ENCODE assay signal across 17 cellular contexts in genomic region chr10:121510201-121510771, GRCh38.
DNase-seq lines count a peak whose midpoint lies in the region; ATAC-seq and TF ChIP-seq lines count a peak whose summit lies in the region.
"Had no signal": no experiment of that assay in that cellular context is flagged by ENCODE, and none has a peak within 500 bp of the region (broad histone marks: within the 10 kb centered on the region; RNA-seq: fewer than 3 reads in every experiment).

No MANE protein-coding gene starts in this region.

- H3K27ac ChIP-seq in H9 (ENCODE audit: insufficient read length, low read depth, low read length), result no peak overlapping the region
- H3K27ac ChIP-seq in angular gyrus (ENCODE audit: low read depth, low read length), result peak overlapping the region; percentile 29
- H3K27ac ChIP-seq in sigmoid colon, result peak overlapping the region in 3 of 4 donors; percentile 50 to 66 (median 64)
- H3K27ac ChIP-seq in WERI-Rb-1, result no peak overlapping the region
- H3K27ac ChIP-seq: gastrocnemius medialis, SJSA1, testis had no signal

- H3K56ac ChIP-seq in H9 (ENCODE audit: insufficient read length, low read depth, low read length), result no peak overlapping the region

- no peaks in the 10 kb centered on the region for H3K23me2 ChIP-seq in H9 (ENCODE audit: insufficient read length, low read depth, low read length, poor library complexity, severe bottlenecking)

- no peak overlapping the region for H3T11ph ChIP-seq in H9 (ENCODE audit: low read length)

- no peak overlapping the region for H2AK5ac ChIP-seq in H9 (ENCODE audit: insufficient read length, low read length)

- H3K9ac ChIP-seq in H9 (ENCODE audit: extremely low read depth, insufficient read length, low read length), result no peak overlapping the region

- no peak overlapping the region for H4K91ac ChIP-seq in H9 (ENCODE audit: insufficient read length, low read depth, low read length)

- no peaks in the 10 kb centered on the region; the same call in 1 of the 2 replicates for H3K4me1 ChIP-seq in H9 (ENCODE audit: insufficient read depth, low read length)
- peaks cover 0 to 18% (median 14%) of the 10 kb centered on the region in 4 donors for H3K4me1 ChIP-seq in sigmoid colon
- H3K4me1 ChIP-seq: gastrocnemius medialis, SJSA1, testis had no signal

- no peak overlapping the region for H3K4me2 ChIP-seq in H9 (ENCODE audit: insufficient read depth, insufficient read length, low read length)

- H3K23ac ChIP-seq in H9 (ENCODE audit: insufficient read length, low read depth, low read length), result no peak overlapping the region

- H4K5ac ChIP-seq in H9 (ENCODE audit: insufficient read length, low read depth, low read length), result no peak overlapping the region

- H2BK12ac ChIP-seq in H9 (ENCODE audit: insufficient read length, low read depth, low read length), result no peak overlapping the region

- no peak overlapping the region for H3K4ac ChIP-seq in H9 (ENCODE audit: low read depth, low read length)

- no CpG with 5 or more reads among the region's 14 CpGs for WGBS in H9 (ENCODE audit: extremely low coverage, insufficient read length, low lambda C conversion rate)
- WGBS in sigmoid colon, 2 donors, result 89 to 94% methylated on average over 14 of the region's 14 CpGs

- no peak overlapping the region; a peak in 1 of 5 replicates for H3K4me3 Mint-ChIP-seq in H9
- H3K4me3 Mint-ChIP-seq: activated naive CD8-positive, alpha-beta T cell treated with anti-CD3 and anti-CD28 coated beads for 36 hours had no signal

- peaks cover 36 to 43% of the 10 kb centered on the region in 2 experiments for H3K4me1 Mint-ChIP-seq in H9
- H3K4me1 Mint-ChIP-seq: activated naive CD8-positive, alpha-beta T cell treated with anti-CD3 and anti-CD28 coated beads for 36 hours had no signal

- no peaks in the 10 kb centered on the region for H3K27me3 ChIP-seq in H9 (ENCODE audit: insufficient read depth, low read length)
- no peaks in the 10 kb centered on the region for H3K27me3 ChIP-seq in kidney epithelial cell (ENCODE audit: control insufficient read depth, insufficient read depth, low read length)
- H3K27me3 ChIP-seq in sigmoid colon, result no peaks in the 10 kb centered on the region
- H3K27me3 ChIP-seq in WERI-Rb-1 (ENCODE audit: insufficient read depth, low read depth, severe bottlenecking), result no peaks in the 10 kb centered on the region
- H3K27me3 ChIP-seq: gastrocnemius medialis, SJSA1, testis had no signal

- no peak for TF ChIP-seq CTCF in H9 (conservative IDR thresholded peaks at IDR 0.05)
- TF ChIP-seq CTCF in kidney epithelial cell (IDR thresholded peaks at IDR 0.05; ENCODE audit: insufficient read depth, low read length, poor library complexity, severe bottlenecking), result no peak
- TF ChIP-seq CTCF in sigmoid colon (IDR thresholded peaks at IDR 0.05), result no peak
- TF ChIP-seq CTCF in WERI-Rb-1 (IDR thresholded peaks at IDR 0.05; ENCODE audit: low read depth, low read length), result no peak

- no peak overlapping the region for H2BK20ac ChIP-seq in H9 (ENCODE audit: low read depth, low read length, poor library complexity, severe bottlenecking)

- H3K79me2 ChIP-seq in H9 (ENCODE audit: insufficient read depth, low read length), result peaks cover 3% of the 10 kb centered on the region; the same call in 1 of the 2 replicates

- H2BK120ac ChIP-seq in H9 (ENCODE audit: low read depth, low read length, poor library complexity, severe bottlenecking), result no peak overlapping the region

- H3K4me3 ChIP-seq in kidney epithelial cell (ENCODE audit: low read depth, low read length), result no peak overlapping the region
- H3K4me3 ChIP-seq in sigmoid colon, result no peak overlapping the region
- H3K4me3 ChIP-seq in WERI-Rb-1 (ENCODE audit: low read depth, low read length), result no peak overlapping the region
- H3K4me3 ChIP-seq: gastrocnemius medialis, SJSA1, testis had no signal

- no peaks in the 10 kb centered on the region for H3K9me3 ChIP-seq in H9 (ENCODE audit: control insufficient read depth, low read depth, low read length)
- H3K9me3 ChIP-seq in sigmoid colon, result no peaks in the 10 kb centered on the region
- no peaks in the 10 kb centered on the region for H3K9me3 ChIP-seq in WERI-Rb-1 (ENCODE audit: severe bottlenecking)
- H3K9me3 ChIP-seq: gastrocnemius medialis, SJSA1, testis had no signal

- H3K36me3 ChIP-seq in kidney epithelial cell (ENCODE audit: control insufficient read depth, insufficient read depth, low read length) (no peaks in the 10 kb centered on the region), sigmoid colon (peaks cover 0 to 37% (median 0%) of the 10 kb centered on the region in 4 donors), WERI-Rb-1 (peaks cover 2% of the 10 kb centered on the region; the same call in 1 of the 2 replicates)
- H3K36me3 ChIP-seq: gastrocnemius medialis, SJSA1 had no signal

- no peak for DNase-seq in H9
- DNase-seq in kidney epithelial cell (ENCODE audit: low read depth), result peak; percentile 90
- peak; percentile 83 for DNase-seq in sigmoid colon
- DNase-seq in UCSD-AML1 (lab: John Stamatoyannopoulos, UW; ENCODE audit: unreplicated experiment), result no peak
- DNase-seq in WERI-Rb-1, result no peak
- DNase-seq: activated CD4-positive, alpha-beta T cell treated with anti-CD3 and anti-CD28 coated beads, Interleukin-2, amount 50 U/mL, for 1 hour; activated naive CD8-positive, alpha-beta T cell treated with anti-CD3 and anti-CD28 coated beads for 36 hours; activated T-cell treated with anti-CD3 and anti-CD28 coated beads, Interleukin-2, amount 50 U/mL, for 1 hour; gastrocnemius medialis; mesenchymal stem cell; NCI-H187; stimulated activated CD4-positive, alpha-beta T cell treated with anti-CD3 and anti-CD28 coated beads, Interleukin-4, amount 100 ng/mL, for 24 hours; testis had no signal

- no peak for TF ChIP-seq POLR2A in sigmoid colon (IDR thresholded peaks at IDR 0.05)

- no peak overlapping the region for H2BK5ac ChIP-seq in H9 (ENCODE audit: insufficient read length, low read length)

- H3K9me3 Mint-ChIP-seq in H9, result no peaks in the 10 kb centered on the region
- H3K9me3 Mint-ChIP-seq: activated naive CD8-positive, alpha-beta T cell treated with anti-CD3 and anti-CD28 coated beads for 36 hours had no signal

- H4K20me1 ChIP-seq in H9 (ENCODE audit: control insufficient read depth, insufficient read depth, insufficient read length), result no peaks in the 10 kb centered on the region

- peaks cover 16 to 91% (median 90%) of the 10 kb centered on the region in 3 experiments for H3K36me3 Mint-ChIP-seq in H9 (ENCODE audit: insufficient read depth in 1 of 3, low read depth in 3 of 3)
- H3K36me3 Mint-ChIP-seq: activated naive CD8-positive, alpha-beta T cell treated with anti-CD3 and anti-CD28 coated beads for 36 hours had no signal

- ATAC-seq in GM18868 (IDR thresholded peaks at IDR 0.05; ENCODE audit: unreplicated experiment), result no peak
- ATAC-seq in HG03342 (IDR thresholded peaks at IDR 0.05; ENCODE audit: unreplicated experiment), result no peak
- ATAC-seq: gastrocnemius medialis had no signal

- no peak overlapping the region for H3K18ac ChIP-seq in H9 (ENCODE audit: insufficient read length, low read depth, low read length)

- TF ChIP-seq EP300 in sigmoid colon (IDR thresholded peaks at IDR 0.05), result no peak

- H3K14ac ChIP-seq in H9 (ENCODE audit: insufficient read depth, low read length), result no peak overlapping the region

- no peaks in the 10 kb centered on the region for H3K79me1 ChIP-seq in H9 (ENCODE audit: insufficient read depth, low read depth, low read length, poor library complexity, severe bottlenecking)

- H4K8ac ChIP-seq in H9 (replicated peaks; ENCODE audit: insufficient read length, low read depth, low read length), result no peak overlapping the region

- intact Hi-C loops in sigmoid colon (cut with DNase I), result no loop called here

- H2BK15ac ChIP-seq in H9 (ENCODE audit: low read depth, low read length), result no peak overlapping the region

- peak overlapping the region; percentile 1 to 86 (median 46); a peak in 6 of 7 replicates for H3K27ac Mint-ChIP-seq in H9
- H3K27ac Mint-ChIP-seq: activated naive CD8-positive, alpha-beta T cell treated with anti-CD3 and anti-CD28 coated beads for 36 hours had no signal

- no peaks in the 10 kb centered on the region for H3K27me3 Mint-ChIP-seq in H9 (ENCODE audit: low read depth)
- H3K27me3 Mint-ChIP-seq: activated naive CD8-positive, alpha-beta T cell treated with anti-CD3 and anti-CD28 coated beads for 36 hours had no signal

- no peak overlapping the region for H2AFZ ChIP-seq in H9 (ENCODE audit: low read length)

Comparison
In these comparisons a context has a peak if more than half of its experiments do, and no peak if none do; other contexts are left out.
1. DNase-seq: peak in kidney epithelial cell (single experiment) and sigmoid colon (single experiment); none in H9 (single experiment), UCSD-AML1 (single experiment) and WERI-Rb-1 (single experiment).
2. H3K27ac ChIP-seq: peak in angular gyrus (single experiment) and sigmoid colon (3 of 4); none in H9 (single experiment) and WERI-Rb-1 (single experiment).